Comparison of ENCODE assay signal across 1 cellular context in the genomic region with DNA sequence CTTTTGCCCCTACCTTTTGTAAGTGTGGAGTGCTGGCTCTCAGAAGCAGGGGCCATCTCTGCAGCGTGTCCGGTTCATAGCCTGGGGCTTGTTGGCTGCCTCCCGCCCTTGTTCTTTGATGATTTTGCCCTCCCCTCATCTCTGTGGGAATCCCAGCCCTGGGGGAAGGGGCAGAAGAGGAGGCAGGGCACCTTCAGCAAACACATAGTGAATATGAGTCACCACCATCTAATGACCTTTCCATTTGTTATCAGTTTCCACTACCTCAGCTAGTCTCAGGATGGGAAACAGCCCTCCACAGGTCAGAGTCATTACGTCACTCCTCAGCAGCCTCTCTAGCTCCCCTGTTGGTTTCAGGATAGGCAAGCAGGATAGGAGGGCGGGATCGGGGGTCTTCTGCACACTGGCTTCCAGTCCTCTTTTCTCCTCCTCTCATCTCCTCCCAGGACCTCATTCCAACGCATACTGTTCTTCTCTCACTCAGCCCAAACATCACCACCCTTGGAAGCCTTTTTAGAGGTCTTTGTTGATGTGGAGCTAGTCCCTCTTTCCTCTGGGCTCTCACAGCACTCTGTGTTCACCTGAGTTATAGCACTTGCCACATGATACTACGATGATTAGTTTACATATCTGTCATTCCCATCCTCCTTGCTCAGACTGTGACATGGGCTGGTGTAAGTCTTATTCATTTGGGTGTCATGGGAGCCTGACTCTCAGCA.
A peak's percentile ranks its signal among the peaks of the same experiment; 100 is the strongest.
TF ChIP-seq lines count a peak whose summit lies in the region.

No MANE protein-coding gene starts in this region.

TF ChIP-seq in HepG2, 621 proteins besides CTCF, POLR2A, EP300 and RAD21 (continued from another document and continues in another):
- TF ChIP-seq PHB2 (IDR thresholded peaks at IDR 0.05; ENCODE audit: partially characterized antibody) (no peak), SNAPC5 (CRISPR knock-in tag; IDR thresholded peaks at IDR 0.05; ENCODE audit: borderline replicate concordance) (no peak), ZNF275 (CRISPR knock-in tag; IDR thresholded peaks at IDR 0.05; ENCODE audit: borderline replicate concordance) (no peak), GZF1 (CRISPR knock-in tag; IDR thresholded peaks at IDR 0.05) (no peak), CC2D1A (CRISPR knock-in tag; IDR thresholded peaks at IDR 0.05) (no peak), ZNF143 (CRISPR knock-in tag; IDR thresholded peaks at IDR 0.05) (0 out of 2 replicates have a peak, but pooled peaks have one; percentile 37), ZNF709 (CRISPR knock-in tag; IDR thresholded peaks at IDR 0.05) (no peak), KAT2B (IDR thresholded peaks at IDR 0.05; ENCODE audit: borderline replicate concordance, low read depth, low read length) (no peak), ADNP (CRISPR knock-in tag; IDR thresholded peaks at IDR 0.05) (no peak), ZBTB37 (CRISPR knock-in tag; IDR thresholded peaks at IDR 0.05) (no peak), SALL2 (CRISPR knock-in tag; IDR thresholded peaks at IDR 0.05) (peak; percentile 81), POGZ (CRISPR knock-in tag; IDR thresholded peaks at IDR 0.05) (peak; percentile 85), POGK (CRISPR knock-in tag; conservative IDR thresholded peaks at IDR 0.05) (peak; percentile 77), ZNF234 (CRISPR knock-in tag; conservative IDR thresholded peaks at IDR 0.05) (no peak), SRSF9 (IDR thresholded peaks at IDR 0.05; ENCODE audit: borderline replicate concordance, insufficient read depth, low read depth, low read length, poor library complexity, severe bottlenecking) (no peak), NONO (IDR thresholded peaks at IDR 0.05) (no peak), NONO (CRISPR knock-in tag; conservative IDR thresholded peaks at IDR 0.05) (0 out of 2 replicates have a peak, but pooled peaks have one; percentile 42), BRF2 (CRISPR knock-in tag; IDR thresholded peaks at IDR 0.05) (no peak), THAP9 (CRISPR knock-in tag; IDR thresholded peaks at IDR 0.05; ENCODE audit: borderline replicate concordance) (no peak), KDM5B (CRISPR knock-in tag; IDR thresholded peaks at IDR 0.05; ENCODE audit: borderline replicate concordance) (no peak; the same call in 1 of the 2 replicates), SRY (CRISPR knock-in tag; IDR thresholded peaks at IDR 0.05) (no peak), NFRKB (IDR thresholded peaks at IDR 0.05) (no peak), ZNF318 (CRISPR knock-in tag; IDR thresholded peaks at IDR 0.05) (no peak), ZSCAN12 (CRISPR knock-in tag; IDR thresholded peaks at IDR 0.05) (no peak), ELF1 (CRISPR knock-in tag; IDR thresholded peaks at IDR 0.05) (0 out of 2 replicates have a peak, but pooled peaks have one; percentile 32), MBD4 (IDR thresholded peaks at IDR 0.05; ENCODE audit: borderline replicate concordance, low read length) (peak; percentile 52; the same call in 1 of the 2 replicates)
- TF ChIP-seq, protein P1, sequence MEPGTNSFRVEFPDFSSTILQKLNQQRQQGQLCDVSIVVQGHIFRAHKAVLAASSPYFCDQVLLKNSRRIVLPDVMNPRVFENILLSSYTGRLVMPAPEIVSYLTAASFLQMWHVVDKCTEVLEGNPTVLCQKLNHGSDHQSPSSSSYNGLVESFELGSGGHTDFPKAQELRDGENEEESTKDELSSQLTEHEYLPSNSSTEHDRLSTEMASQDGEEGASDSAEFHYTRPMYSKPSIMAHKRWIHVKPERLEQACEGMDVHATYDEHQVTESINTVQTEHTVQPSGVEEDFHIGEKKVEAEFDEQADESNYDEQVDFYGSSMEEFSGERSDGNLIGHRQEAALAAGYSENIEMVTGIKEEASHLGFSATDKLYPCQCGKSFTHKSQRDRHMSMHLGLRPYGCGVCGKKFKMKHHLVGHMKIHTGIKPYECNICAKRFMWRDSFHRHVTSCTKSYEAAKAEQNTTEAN (CRISPR knock-in tag; conservative IDR thresholded peaks at IDR 0.05): peak; percentile 85
- TF ChIP-seq, protein P2, sequence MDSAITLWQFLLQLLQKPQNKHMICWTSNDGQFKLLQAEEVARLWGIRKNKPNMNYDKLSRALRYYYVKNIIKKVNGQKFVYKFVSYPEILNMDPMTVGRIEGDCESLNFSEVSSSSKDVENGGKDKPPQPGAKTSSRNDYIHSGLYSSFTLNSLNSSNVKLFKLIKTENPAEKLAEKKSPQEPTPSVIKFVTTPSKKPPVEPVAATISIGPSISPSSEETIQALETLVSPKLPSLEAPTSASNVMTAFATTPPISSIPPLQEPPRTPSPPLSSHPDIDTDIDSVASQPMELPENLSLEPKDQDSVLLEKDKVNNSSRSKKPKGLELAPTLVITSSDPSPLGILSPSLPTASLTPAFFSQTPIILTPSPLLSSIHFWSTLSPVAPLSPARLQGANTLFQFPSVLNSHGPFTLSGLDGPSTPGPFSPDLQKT (CRISPR knock-in tag; IDR thresholded peaks at IDR 0.05; ENCODE audit: borderline replicate concordance): no peak
- TF ChIP-seq, protein P3, sequence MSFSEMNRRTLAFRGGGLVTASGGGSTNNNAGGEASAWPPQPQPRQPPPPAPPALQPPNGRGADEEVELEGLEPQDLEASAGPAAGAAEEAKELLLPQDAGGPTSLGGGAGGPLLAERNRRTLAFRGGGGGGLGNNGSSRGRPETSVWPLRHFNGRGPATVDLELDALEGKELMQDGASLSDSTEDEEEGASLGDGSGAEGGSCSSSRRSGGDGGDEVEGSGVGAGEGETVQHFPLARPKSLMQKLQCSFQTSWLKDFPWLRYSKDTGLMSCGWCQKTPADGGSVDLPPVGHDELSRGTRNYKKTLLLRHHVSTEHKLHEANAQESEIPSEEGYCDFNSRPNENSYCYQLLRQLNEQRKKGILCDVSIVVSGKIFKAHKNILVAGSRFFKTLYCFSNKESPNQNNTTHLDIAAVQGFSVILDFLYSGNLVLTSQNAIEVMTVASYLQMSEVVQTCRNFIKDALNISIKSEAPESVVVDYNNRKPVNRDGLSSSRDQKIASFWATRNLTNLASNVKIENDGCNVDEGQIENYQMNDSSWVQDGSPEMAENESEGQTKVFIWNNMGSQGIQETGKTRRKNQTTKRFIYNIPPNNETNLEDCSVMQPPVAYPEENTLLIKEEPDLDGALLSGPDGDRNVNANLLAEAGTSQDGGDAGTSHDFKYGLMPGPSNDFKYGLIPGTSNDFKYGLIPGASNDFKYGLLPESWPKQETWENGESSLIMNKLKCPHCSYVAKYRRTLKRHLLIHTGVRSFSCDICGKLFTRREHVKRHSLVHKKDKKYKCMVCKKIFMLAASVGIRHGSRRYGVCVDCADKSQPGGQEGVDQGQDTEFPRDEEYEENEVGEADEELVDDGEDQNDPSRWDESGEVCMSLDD (CRISPR knock-in tag; IDR thresholded peaks at IDR 0.05; ENCODE audit: borderline replicate concordance): no peak
